Comparison of ENCODE assay signal across 21 cellular contexts in genomic region chr11:131906963-131907362, GRCh38.
A peak's percentile ranks its signal among the peaks of the same experiment; 100 is the strongest.
DNase-seq lines count a peak whose midpoint lies in the region; ATAC-seq and TF ChIP-seq lines count a peak whose summit lies in the region.
"Had no signal": no experiment of that assay in that cellular context is flagged by ENCODE, and none has a peak within 500 bp of the region (broad histone marks: within the 10 kb centered on the region; RNA-seq: fewer than 3 reads in every experiment).

No MANE protein-coding gene starts in this region.

- H3K4me1 Mint-ChIP-seq in brain = peaks cover 46% of the 10 kb centered on the region
- H3K4me1 Mint-ChIP-seq: stimulated activated effector memory CD8-positive, alpha-beta T cell treated with anti-CD3 and anti-CD28 coated beads, Interleukin-12 subunit alpha, Interleukin-12 subunit beta, amount 100 ng/mL, for 72 hours; T-helper 17 cell had no signal

- no peaks in the 10 kb centered on the region for H3K9me2 ChIP-seq in SK-N-SH

- peaks cover 27% of the 10 kb centered on the region for H3K79me2 ChIP-seq in SK-N-SH (ENCODE audit: insufficient read depth)

- no peaks in the 10 kb centered on the region for H4K20me1 ChIP-seq in SK-N-SH (ENCODE audit: insufficient read depth)

- TF ChIP-seq CTCF in SK-N-SH (IDR thresholded peaks at IDR 0.05) = no peak
- peak; percentile 48 for TF ChIP-seq CTCF in brain (conservative IDR thresholded peaks at IDR 0.05)
- peak; percentile 32 for TF ChIP-seq CTCF in fibroblast of villous mesenchyme (IDR thresholded peaks at IDR 0.05; ENCODE audit: insufficient read depth, low read depth, low read length)

- peaks cover 26% of the 10 kb centered on the region for H3K27me3 Mint-ChIP-seq in brain

- no peak for ATAC-seq in SK-N-SH treated with all-trans-retinoic acid at 6 μM for 48 hours
- peak; percentile 41 for ATAC-seq in sciatic nerve
- no peak for ATAC-seq in HG03460 (IDR thresholded peaks at IDR 0.05; ENCODE audit: unreplicated experiment)
- no peak for ATAC-seq in GM21381 (IDR thresholded peaks at IDR 0.05; ENCODE audit: unreplicated experiment)
- ATAC-seq: stimulated activated effector memory CD8-positive, alpha-beta T cell treated with anti-CD3 and anti-CD28 coated beads, Interleukin-12 subunit alpha, Interleukin-12 subunit beta, amount 100 ng/mL, for 72 hours; T-helper 17 cell had no signal

- no peak overlapping the region for H2AFZ ChIP-seq in SK-N-SH (ENCODE audit: low read depth)

- no peak overlapping the region for H3K4me2 ChIP-seq in SK-N-SH

- TF ChIP-seq RAD21 in SK-N-SH (IDR thresholded peaks at IDR 0.05; ENCODE audit: low read length) = peak; percentile 70

- peaks cover 3% of the 10 kb centered on the region for H3F3A ChIP-seq in SK-N-SH (replicated peaks; ENCODE audit: insufficient read depth)

- no peak overlapping the region for H3K4me3 ChIP-seq in SK-N-SH (ENCODE audit: low read depth in 2 of 2, low read length in 1 of 2)
- no peak overlapping the region for H3K4me3 ChIP-seq in fibroblast of villous mesenchyme (ENCODE audit: low read depth, low read length)
- H3K4me3 ChIP-seq: mucosa of descending colon, ovary had no signal

- POLR2A ChIA-PET in SK-N-SH (lab: Yijun Ruan, JAX) = no interaction called here

- intact Hi-C loops in sciatic nerve (cut with DNase I) = no loop called here

- DNase-seq in SK-N-SH = peak; percentile 36
- DNase-seq in fibroblast of villous mesenchyme (ENCODE audit: low read depth) = peak; percentile 29
- no peak for DNase-seq in sciatic nerve (ENCODE audit: low spot score)
- no peak for DNase-seq in NCI-H524 (lab: John Stamatoyannopoulos, UW)
- DNase-seq: activated CD8-positive, alpha-beta memory T cell treated with anti-CD3 and anti-CD28 coated beads, Interleukin-2, amount 50 U/mL, for 48 hours; activated naive CD4-positive, alpha-beta T cell treated with Interleukin-2 at 50 U/mL for 16 hours; COR-L47; effector memory CD4-positive, alpha-beta T cell; HCEC 1CT; mucosa of descending colon; NCI-H2029 treated with DMSO at 0.1 percent for 48 hours; NCI-H774; ovary; small intestine; T-helper 17 cell; trophoblast cell had no signal

- no peak overlapping the region for H3K27ac ChIP-seq in SK-N-SH (ENCODE audit: low read depth in 2 of 2, low read length in 1 of 2)
- H3K27ac ChIP-seq: ovary had no signal

- peaks cover 3 to 28% of the 10 kb centered on the region in 2 experiments; a peak in 2 of 4 replicates for H3K4me1 ChIP-seq in SK-N-SH (ENCODE audit: control insufficient read depth in 1 of 2, insufficient read depth in 2 of 2, low read depth in 1 of 2, low read length in 1 of 2)

- H3K36me3 ChIP-seq in SK-N-SH (replicated peaks in 1 of 2; ENCODE audit: control insufficient read depth in 1 of 2, insufficient read depth in 2 of 2, low read length in 1 of 2) = peaks cover 0 to 3% of the 10 kb centered on the region in 2 experiments
- H3K36me3 ChIP-seq: ovary had no signal

- peak overlapping the region in 2 of 5 experiments; percentile 4 for H3K4me3 Mint-ChIP-seq in brain
- H3K4me3 Mint-ChIP-seq: stimulated activated effector memory CD8-positive, alpha-beta T cell treated with anti-CD3 and anti-CD28 coated beads, Interleukin-12 subunit alpha, Interleukin-12 subunit beta, amount 100 ng/mL, for 72 hours; T-helper 17 cell had no signal

- no peak for TF ChIP-seq EP300 in SK-N-SH (IDR thresholded peaks at IDR 0.05; ENCODE audit: borderline replicate concordance in 1 of 2, low read depth in 1 of 2, low read length in 1 of 2)

- H3K9ac ChIP-seq in SK-N-SH = no peak overlapping the region

- H3K9me3 ChIP-seq in SK-N-SH = no peaks in the 10 kb centered on the region
- H3K9me3 ChIP-seq: mucosa of descending colon, ovary had no signal

- H3K27ac Mint-ChIP-seq in brain = peak overlapping the region in 4 of 5 experiments; percentile 1 to 50 (median 15)
- H3K27ac Mint-ChIP-seq: stimulated activated effector memory CD8-positive, alpha-beta T cell treated with anti-CD3 and anti-CD28 coated beads, Interleukin-12 subunit alpha, Interleukin-12 subunit beta, amount 100 ng/mL, for 72 hours; T-helper 17 cell had no signal

- no peaks in the 10 kb centered on the region for H3K9me3 Mint-ChIP-seq in brain

- CTCF ChIA-PET in SK-N-SH (lab: Yijun Ruan, JAX) = interaction anchor here (0.6 to 9.9 kb wide), 9 partner anchors 11 to 1419 kb away, joined by 3 to 46 read pairs (median 5); no protein-coding TSS in a partner anchor

- WGBS in SK-N-SH (ENCODE audit: low lambda C conversion rate) = 65% methylated on average over 4 of the region's 4 CpGs

- H3K27me3 ChIP-seq in SK-N-SH (ENCODE audit: insufficient read depth) = no peaks in the 10 kb centered on the region
- H3K27me3 ChIP-seq: ovary had no signal

- H3K36me3 Mint-ChIP-seq in brain = no peaks in the 10 kb centered on the region
- H3K36me3 Mint-ChIP-seq: stimulated activated effector memory CD8-positive, alpha-beta T cell treated with anti-CD3 and anti-CD28 coated beads, Interleukin-12 subunit alpha, Interleukin-12 subunit beta, amount 100 ng/mL, for 72 hours had no signal

TF ChIP-seq in SK-N-SH, 30 proteins besides CTCF, POLR2A, EP300 and RAD21:
- TF ChIP-seq JUND (IDR thresholded peaks at IDR 0.05) (no peak), SMC3 (IDR thresholded peaks at IDR 0.05; ENCODE audit: low read depth, low read length) (peak; percentile 35; the same call in 1 of the 2 replicates)

TF ChIP-seq in SK-N-SH treated with all-trans-retinoic acid at 6 μM for 48 hours, 23 proteins besides CTCF, POLR2A, EP300 and RAD21:
- TF ChIP-seq SNAI2 (CRISPR knock-in tag; IDR thresholded peaks at IDR 0.05) = no peak

Comparison
In these comparisons a context has a peak if more than half of its experiments do, and no peak if none do; other contexts are left out.
1. DNase-seq: peak in SK-N-SH (single experiment) and fibroblast of villous mesenchyme (single experiment); none in sciatic nerve (single experiment) and NCI-H524 (0 of 2).